10 cellular contexts compared by ENCODE assay signal in the genomic region with DNA sequence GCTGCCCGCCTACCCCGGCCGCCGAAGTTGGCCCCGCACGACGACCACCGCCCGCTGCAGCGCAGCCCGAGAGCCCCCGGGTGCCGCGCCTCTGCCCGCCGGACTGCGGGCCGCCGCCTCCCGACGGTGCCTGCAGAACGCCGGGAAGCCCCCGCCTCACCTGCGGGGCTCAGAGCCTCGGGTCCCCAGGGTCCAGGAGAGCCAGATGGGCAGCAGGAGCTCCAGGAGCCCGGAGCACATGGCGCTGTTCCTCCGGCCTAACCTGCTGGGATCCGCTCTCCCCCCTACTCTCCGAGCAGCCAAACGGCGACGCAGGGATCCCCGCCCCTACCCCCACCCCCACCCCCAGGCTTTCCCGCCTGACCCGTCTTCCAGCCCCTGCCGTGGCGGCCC. TPM values are rescaled to one million over a fixed set of nuclear protein-coding genes. Genes with fewer than 3 reads are reported as not detected.
A peak's percentile ranks its signal among the peaks of the same experiment; 100 is the strongest.
DNase-seq lines count a peak whose midpoint lies in the region; ATAC-seq, FAIRE-seq and TF ChIP-seq lines count a peak whose summit lies in the region.
"Had no signal": no experiment of that assay in that cellular context is flagged by ENCODE, and none has a peak within 500 bp of the region (broad histone marks: within the 10 kb centered on the region; RNA-seq: fewer than 3 reads in every experiment).

No MANE protein-coding gene starts in this region.

- H3K27ac ChIP-seq in psoas muscle = no peak overlapping the region
- H3K27ac ChIP-seq: SK-N-MC had no signal

- H3K4me1 ChIP-seq in psoas muscle = no peaks in the 10 kb centered on the region

- H3K27me3 ChIP-seq in psoas muscle (ENCODE audit: insufficient read depth in 3 of 3, low read length in 2 of 3) = peaks cover 8 to 59% (median 9%) of the 10 kb centered on the region in 3 donors

- no peaks in the 10 kb centered on the region for H3K36me3 ChIP-seq in psoas muscle (ENCODE audit: insufficient read depth in 1 of 2, low read depth in 1 of 2)

- no peaks in the 10 kb centered on the region for H3K9me3 ChIP-seq in psoas muscle

- DNase-seq in GM03348 (ENCODE audit: low spot score) = peak; percentile 18
- peak; percentile 93 for DNase-seq in NCI-H2171 treated with DMSO at 0.1 percent for 48 hours (lab: John Stamatoyannopoulos, UW)
- DNase-seq in left cardiac atrium = no peak
- DNase-seq in psoas muscle = no peak
- no peak for DNase-seq in globus pallidus (ENCODE audit: low spot score)
- DNase-seq in RCC 7860 (ENCODE audit: low spot score) = no peak
- DNase-seq in stimulated activated naive CD4-positive, alpha-beta T cell (lab: John Stamatoyannopoulos, UW) = no peak
- DNase-seq: IMR-90 had no signal

- FAIRE-seq in RCC 7860 (lab: Jason Lieb, UNC) = no peak

- peak overlapping the region; percentile 44 for H3K4me3 ChIP-seq in psoas muscle
- H3K4me3 ChIP-seq: SK-N-MC had no signal

- no peak for TF ChIP-seq CTCF in psoas muscle (IDR thresholded peaks at IDR 0.05)

- ATAC-seq in left cardiac atrium (peak; percentile 8 to 19), psoas muscle (no peak), GM18909 (IDR thresholded peaks at IDR 0.05; ENCODE audit: poor library complexity, unreplicated experiment) (no peak)

- 0 to 1% (median 0%) methylated on average over 11 to 39 of the region's 39 CpGs for WGBS in psoas muscle, 3 donors

- intact Hi-C loops in left cardiac atrium (cut with DNase I) (loop anchor here in 1 of 2 donors (10.0 kb wide), 1 partner anchor 91 kb away; a partner anchor contains a TSS), psoas muscle (cut with DNase I) (no loop called here)

RNA-seq across cellular contexts. Expression of a gene that starts 0.6 kb away (rescaled TPM):
- 10 to 100 TPM; 26.1 to 56.8 TPM for total RNA-seq in left cardiac atrium
- total RNA-seq in psoas muscle = 1 to 10 TPM in 1 of 4 donors, under 1 TPM in 3; 0.17 to 1.0 (median 0.42) TPM
- polyA plus RNA-seq in psoas muscle = under 1 TPM; 0.10 to 0.35 (median 0.14) TPM

Comparison
In these comparisons a context has a peak if more than half of its experiments do, and no peak if none do; other contexts are left out.
1. DNase-seq: peak in GM03348 (single experiment) and NCI-H2171 treated with DMSO at 0.1 percent for 48 hours (single experiment); none in left cardiac atrium (single experiment), psoas muscle (0 of 2), globus pallidus (single experiment), RCC 7860 (single experiment) and stimulated activated naive CD4-positive, alpha-beta T cell (0 of 6).
2. ATAC-seq: peak in left cardiac atrium (2 of 2); none in psoas muscle (0 of 4) and GM18909 (single experiment).
3. RNA of a gene that starts 0.6 kb away (total RNA-seq): 26.1 to 56.8 TPM in left cardiac atrium; 0.17 to 1.0 TPM in psoas muscle; every median in the first group is over 10 times any median in the second.